1 cellular context compared by ENCODE assay signal in genomic region chrX:70013483-70014222, GRCh38.
TF ChIP-seq lines count a peak whose summit lies in the region.

No MANE protein-coding gene starts in this region.

TF ChIP-seq in HCT116, 20 proteins besides CTCF, POLR2A, EP300 and RAD21 (continued from another document):
- TF ChIP-seq ZBTB33 (IDR thresholded peaks at IDR 0.05; ENCODE audit: extremely low read depth, insufficient replicate concordance, low read length) (no peak), FOSL1 (IDR thresholded peaks at IDR 0.05; ENCODE audit: low read depth) (no peak)
